Comparison of ENCODE assay signal across 1 cellular context in the genomic region with DNA sequence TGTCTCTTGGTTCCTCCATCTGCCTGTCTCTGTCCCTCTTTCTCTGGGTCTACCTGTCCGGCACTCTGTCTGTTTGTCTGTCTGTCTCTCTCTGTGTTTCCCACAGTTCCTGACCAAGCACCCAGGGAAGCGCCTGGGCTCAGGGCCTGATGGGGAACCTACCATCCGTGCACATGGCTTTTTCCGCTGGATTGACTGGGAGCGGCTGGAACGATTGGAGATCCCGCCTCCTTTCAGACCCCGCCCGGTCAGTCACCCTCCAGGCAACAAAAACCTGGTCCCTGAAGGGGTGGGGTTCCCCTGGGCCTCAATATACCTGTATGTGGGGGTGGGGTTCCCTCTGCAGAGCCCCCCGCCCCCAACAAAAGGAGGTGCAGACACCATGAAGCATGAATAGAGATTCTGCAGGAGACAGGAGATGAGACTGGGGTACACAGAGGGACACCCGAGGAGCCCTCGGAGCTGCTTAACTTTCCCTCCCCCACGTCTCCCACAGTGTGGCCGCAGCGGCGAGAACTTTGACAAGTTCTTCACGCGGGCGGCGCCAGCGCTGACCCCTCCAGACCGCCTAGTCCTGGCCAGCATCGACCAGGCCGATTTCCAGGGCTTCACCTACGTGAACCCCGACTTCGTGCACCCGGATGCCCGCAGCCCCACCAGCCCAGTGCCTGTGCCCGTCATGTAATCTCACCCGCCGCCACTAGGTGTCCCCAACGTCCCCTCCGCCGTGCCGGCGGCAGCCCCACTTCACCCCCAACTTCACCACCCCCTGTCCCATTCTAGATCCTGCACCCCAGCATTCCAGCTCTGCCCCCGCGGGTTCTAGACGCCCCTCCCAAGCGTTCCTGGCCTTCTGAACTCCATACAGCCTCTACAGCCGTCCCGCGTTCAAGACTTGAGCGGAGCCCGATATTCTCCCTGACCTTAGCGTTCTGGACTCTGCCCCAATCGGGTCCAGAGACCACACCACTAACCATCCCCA.
TF ChIP-seq lines count a peak whose summit lies in the region.

No MANE protein-coding gene starts in this region.

TF ChIP-seq in SK-N-SH, 30 proteins besides CTCF, POLR2A, EP300 and RAD21:
- TF ChIP-seq, protein P1, sequence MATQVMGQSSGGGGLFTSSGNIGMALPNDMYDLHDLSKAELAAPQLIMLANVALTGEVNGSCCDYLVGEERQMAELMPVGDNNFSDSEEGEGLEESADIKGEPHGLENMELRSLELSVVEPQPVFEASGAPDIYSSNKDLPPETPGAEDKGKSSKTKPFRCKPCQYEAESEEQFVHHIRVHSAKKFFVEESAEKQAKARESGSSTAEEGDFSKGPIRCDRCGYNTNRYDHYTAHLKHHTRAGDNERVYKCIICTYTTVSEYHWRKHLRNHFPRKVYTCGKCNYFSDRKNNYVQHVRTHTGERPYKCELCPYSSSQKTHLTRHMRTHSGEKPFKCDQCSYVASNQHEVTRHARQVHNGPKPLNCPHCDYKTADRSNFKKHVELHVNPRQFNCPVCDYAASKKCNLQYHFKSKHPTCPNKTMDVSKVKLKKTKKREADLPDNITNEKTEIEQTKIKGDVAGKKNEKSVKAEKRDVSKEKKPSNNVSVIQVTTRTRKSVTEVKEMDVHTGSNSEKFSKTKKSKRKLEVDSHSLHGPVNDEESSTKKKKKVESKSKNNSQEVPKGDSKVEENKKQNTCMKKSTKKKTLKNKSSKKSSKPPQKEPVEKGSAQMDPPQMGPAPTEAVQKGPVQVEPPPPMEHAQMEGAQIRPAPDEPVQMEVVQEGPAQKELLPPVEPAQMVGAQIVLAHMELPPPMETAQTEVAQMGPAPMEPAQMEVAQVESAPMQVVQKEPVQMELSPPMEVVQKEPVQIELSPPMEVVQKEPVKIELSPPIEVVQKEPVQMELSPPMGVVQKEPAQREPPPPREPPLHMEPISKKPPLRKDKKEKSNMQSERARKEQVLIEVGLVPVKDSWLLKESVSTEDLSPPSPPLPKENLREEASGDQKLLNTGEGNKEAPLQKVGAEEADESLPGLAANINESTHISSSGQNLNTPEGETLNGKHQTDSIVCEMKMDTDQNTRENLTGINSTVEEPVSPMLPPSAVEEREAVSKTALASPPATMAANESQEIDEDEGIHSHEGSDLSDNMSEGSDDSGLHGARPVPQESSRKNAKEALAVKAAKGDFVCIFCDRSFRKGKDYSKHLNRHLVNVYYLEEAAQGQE (IDR thresholded peaks at IDR 0.05; ENCODE audit: low read depth, low read length) = no peak
- no peak for TF ChIP-seq FOSL2 (IDR thresholded peaks at IDR 0.05; ENCODE audit: borderline replicate concordance, low read depth)
- TF ChIP-seq POLR2AphosphoS5 (IDR thresholded peaks at IDR 0.05; ENCODE audit: low read depth, low read length) = no peak
- no peak for TF ChIP-seq RFX5 (IDR thresholded peaks at IDR 0.05; ENCODE audit: low read length)
- TF ChIP-seq MXI1 (IDR thresholded peaks at IDR 0.05; ENCODE audit: low read depth, low read length) = no peak
- peak; percentile 65 for TF ChIP-seq SMC3 (IDR thresholded peaks at IDR 0.05; ENCODE audit: low read depth, low read length)
- TF ChIP-seq RXRA (IDR thresholded peaks at IDR 0.05; ENCODE audit: borderline replicate concordance, low read depth) = no peak
